1 cellular context compared by ENCODE assay signal in genomic region chrX:103405009-103405333, GRCh38.
TF ChIP-seq lines count a peak whose summit lies in the region.

No MANE protein-coding gene starts in this region.

TF ChIP-seq in HepG2, 621 proteins besides CTCF, POLR2A, EP300 and RAD21:
- TF ChIP-seq PATZ1 (CRISPR knock-in tag; IDR thresholded peaks at IDR 0.05) (no peak), REPIN1 (CRISPR knock-in tag; IDR thresholded peaks at IDR 0.05; ENCODE audit: borderline replicate concordance, low read depth) (no peak), NFE2 (CRISPR knock-in tag; IDR thresholded peaks at IDR 0.05) (no peak), YY1 (IDR thresholded peaks at IDR 0.05; ENCODE audit: insufficient read depth, insufficient replicate concordance, low read depth, low read length) (no peak), ZNF574 (CRISPR knock-in tag; IDR thresholded peaks at IDR 0.05) (no peak), GLMP (CRISPR knock-in tag; IDR thresholded peaks at IDR 0.05; ENCODE audit: borderline replicate concordance) (no peak), BCLAF1 (IDR thresholded peaks at IDR 0.05) (no peak), PAF1 (CRISPR knock-in tag; IDR thresholded peaks at IDR 0.05) (no peak)
